Comparison of ENCODE assay signal across 9 cellular contexts in the genomic region with DNA sequence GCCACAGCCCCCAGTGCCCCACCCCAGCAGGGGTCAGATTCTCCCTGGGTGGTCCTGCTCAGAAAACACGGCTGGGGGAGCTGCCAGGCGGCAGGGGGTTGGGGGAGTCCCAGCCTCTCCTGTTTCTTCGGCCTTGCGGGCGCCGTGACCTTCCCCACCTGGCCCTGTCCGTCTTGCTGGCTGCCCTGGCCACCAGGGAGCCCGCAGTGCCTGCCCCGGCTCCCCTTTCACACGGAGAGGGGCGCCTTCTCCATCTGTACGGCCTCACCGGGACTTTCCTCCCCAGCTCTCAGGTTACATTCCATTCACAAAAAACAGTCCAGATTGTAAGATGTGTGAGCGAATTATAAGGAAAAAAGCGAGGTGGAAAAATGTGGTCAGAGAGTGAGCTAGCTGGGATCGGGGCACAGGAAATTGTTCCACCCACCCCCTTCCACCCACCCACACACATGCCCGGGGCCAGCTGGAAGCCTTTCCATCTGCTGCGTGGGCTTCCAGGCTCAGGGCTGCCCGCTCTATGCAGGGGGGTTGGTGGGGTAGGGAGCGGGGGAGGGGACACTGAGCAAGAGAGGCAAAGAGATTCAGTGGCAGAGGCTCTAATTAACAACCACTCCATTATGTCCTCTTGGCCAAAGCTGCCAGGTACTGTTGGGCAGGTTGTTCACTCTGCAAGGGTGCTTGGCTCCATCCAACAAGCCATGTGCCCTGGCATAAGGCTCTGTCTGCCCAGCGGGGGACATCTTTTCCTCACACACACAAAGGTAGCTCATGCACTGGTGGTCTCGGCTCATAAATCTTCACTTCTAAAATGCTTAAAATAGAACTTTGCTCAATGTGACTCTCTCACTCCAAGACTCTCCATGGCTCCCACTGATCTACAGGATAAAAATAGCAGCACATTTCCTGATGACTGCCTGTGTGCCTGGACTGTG. TPM values are rescaled to one million over a fixed set of nuclear protein-coding genes. Genes with fewer than 3 reads are reported as not detected.
A peak's percentile ranks its signal among the peaks of the same experiment; 100 is the strongest.
DNase-seq lines count a peak whose midpoint lies in the region; ATAC-seq lines count a peak whose summit lies in the region.
"Had no signal": no experiment of that assay in that cellular context is flagged by ENCODE, and none has a peak within 500 bp of the region (broad histone marks: within the 10 kb centered on the region; RNA-seq: fewer than 3 reads in every experiment).

No MANE protein-coding gene starts in this region.

- no peaks in the 10 kb centered on the region for H3K9me3 ChIP-seq in right cardiac atrium (ENCODE audit: control insufficient read depth, low read length)

- H3K4me3 Mint-ChIP-seq in activated naive CD4-positive, alpha-beta T cell treated with anti-CD3 and anti-CD28 coated beads for 36 hours = no peak overlapping the region

- peak; percentile 32 for DNase-seq in activated naive CD4-positive, alpha-beta T cell treated with anti-CD3 and anti-CD28 coated beads for 36 hours
- no peak for DNase-seq in activated naive CD4-positive, alpha-beta T cell (lab: John Stamatoyannopoulos, UW)
- peak; percentile 37 to 50 for DNase-seq in activated CD4-positive, alpha-beta T cell treated with anti-CD3 and anti-CD28 coated beads, Interleukin-2, amount 50 U/mL, for 48 hours
- DNase-seq in right cardiac atrium (peak in 2 of 3 donors; percentile 62 to 64), T-helper 9 cell (no peak)
- peak; percentile 28 for DNase-seq in stimulated activated CD4-positive, alpha-beta T cell treated with anti-CD3 and anti-CD28 coated beads, Interleukin-4, amount 100 ng/mL, for 24 hours

- no peak overlapping the region for H3K4me3 ChIP-seq in right cardiac atrium (ENCODE audit: low read length)

- intact Hi-C loops in activated naive CD4-positive, alpha-beta T cell treated with anti-CD3 and anti-CD28 coated beads for 36 hours (cut with micrococcal nuclease) = no loop called here
- intact Hi-C loops in right cardiac atrium (cut with DNase I) = loop anchor here in 2 of 4 donors (5.0 to 10.0 kb wide), 2 partner anchors 45 to 48 kb away; no protein-coding TSS in a partner anchor

- peak overlapping the region; percentile 18 for H3K27ac Mint-ChIP-seq in activated naive CD4-positive, alpha-beta T cell treated with anti-CD3 and anti-CD28 coated beads for 36 hours

- WGBS in right cardiac atrium = 36% methylated on average over 22 of the region's 22 CpGs

- no peaks in the 10 kb centered on the region for H3K36me3 Mint-ChIP-seq in activated naive CD4-positive, alpha-beta T cell treated with anti-CD3 and anti-CD28 coated beads for 36 hours (ENCODE audit: low read depth)

- no peaks in the 10 kb centered on the region for H3K27me3 Mint-ChIP-seq in activated naive CD4-positive, alpha-beta T cell treated with anti-CD3 and anti-CD28 coated beads for 36 hours (ENCODE audit: low read depth)

- no peaks in the 10 kb centered on the region for H3K27me3 ChIP-seq in right cardiac atrium (ENCODE audit: control insufficient read depth, insufficient read depth)

- H3K4me1 Mint-ChIP-seq in activated naive CD4-positive, alpha-beta T cell treated with anti-CD3 and anti-CD28 coated beads for 36 hours (ENCODE audit: low read depth) = peaks cover 14% of the 10 kb centered on the region

- no peak overlapping the region for H3K27ac ChIP-seq in right cardiac atrium (ENCODE audit: low read length)

- no peaks in the 10 kb centered on the region for H3K9me3 Mint-ChIP-seq in activated naive CD4-positive, alpha-beta T cell treated with anti-CD3 and anti-CD28 coated beads for 36 hours

- CTCF ChIA-PET in activated naive CD4-positive, alpha-beta T cell treated with anti-CD3 and anti-CD28 coated beads for 36 hours (lab: Charles Lee) = interaction anchor here (0.9 to 4.7 kb wide), 3 partner anchors 13 to 289 kb away, joined by 4 to 22 read pairs (median 4); no protein-coding TSS in a partner anchor

- ATAC-seq in right cardiac atrium (peak; percentile 20 to 47), GM21529 (IDR thresholded peaks at IDR 0.05; ENCODE audit: unreplicated experiment) (no peak), HG03432 (IDR thresholded peaks at IDR 0.05; ENCODE audit: unreplicated experiment) (no peak)

- H3K4me1 ChIP-seq in right cardiac atrium (ENCODE audit: control insufficient read depth, insufficient read depth, low read length) = peaks cover 8% of the 10 kb centered on the region

RNA-seq across cellular contexts. Expression of gene CIBAR2, which starts 14.7 kb away (rescaled TPM):
- total RNA-seq in activated naive CD4-positive, alpha-beta T cell treated with anti-CD3 and anti-CD28 coated beads for 36 hours = not detected
- not detected for total RNA-seq in right cardiac atrium
- 0.09 TPM for polyA plus RNA-seq in right cardiac atrium
- polyA plus RNA-seq: neural cell had no signal

Comparison
In these comparisons a context has a peak if more than half of its experiments do, and no peak if none do; other contexts are left out.
1. DNase-seq: peak in activated naive CD4-positive, alpha-beta T cell treated with anti-CD3 and anti-CD28 coated beads for 36 hours (single experiment), activated CD4-positive, alpha-beta T cell treated with anti-CD3 and anti-CD28 coated beads, Interleukin-2, amount 50 U/mL, for 48 hours (2 of 2), right cardiac atrium (2 of 3) and stimulated activated CD4-positive, alpha-beta T cell treated with anti-CD3 and anti-CD28 coated beads, Interleukin-4, amount 100 ng/mL, for 24 hours (single experiment); none in activated naive CD4-positive, alpha-beta T cell (0 of 4) and T-helper 9 cell (single experiment).
2. ATAC-seq: peak in right cardiac atrium (2 of 2); none in GM21529 (single experiment) and HG03432 (single experiment).